In the genomic region with DNA sequence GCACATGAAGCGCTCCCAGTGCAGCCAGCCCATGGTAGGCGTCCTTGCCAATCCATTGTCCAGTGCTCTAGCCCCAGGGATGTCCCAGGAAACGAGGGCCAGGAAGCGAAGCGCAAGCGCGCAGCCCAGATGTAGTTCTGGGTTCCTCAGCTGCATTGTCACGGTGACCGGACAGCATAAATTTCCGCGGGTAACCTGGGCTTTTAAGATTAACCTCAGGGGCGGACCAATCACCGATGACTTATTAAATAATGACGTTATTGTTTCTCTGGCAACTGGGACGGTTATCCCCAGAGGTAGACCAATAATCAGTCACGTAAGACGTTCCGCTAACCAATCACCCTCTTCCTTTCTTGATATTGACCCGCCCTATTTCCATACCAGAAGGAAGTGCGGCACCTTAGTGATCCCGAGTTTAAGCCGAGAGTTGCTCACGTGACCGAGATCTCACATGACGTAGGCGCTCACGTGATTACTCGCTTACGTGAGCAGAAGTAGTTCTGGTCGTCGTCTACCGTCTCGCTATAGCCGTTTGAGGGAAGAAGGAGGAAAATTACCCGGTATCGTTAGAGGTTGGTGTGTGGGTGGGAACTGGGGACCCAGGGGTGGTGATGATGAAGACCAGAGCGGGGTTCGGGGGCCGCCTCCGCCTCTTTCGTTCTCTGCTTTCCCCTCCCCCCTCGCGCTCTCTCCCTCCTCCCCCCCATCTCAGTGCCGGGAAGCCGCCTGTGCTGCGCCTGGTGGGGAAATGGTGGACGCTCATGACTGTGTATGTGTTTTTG, we compare ENCODE assay signal across 8 cellular contexts. TPM values are rescaled to one million over a fixed set of nuclear protein-coding genes. Genes with fewer than 3 reads are reported as not detected.
DNase-seq lines count a peak whose midpoint lies in the region; ATAC-seq and TF ChIP-seq lines count a peak whose summit lies in the region.

Gene GLA, minus strand, starts transcription at position 178 of the 782 bp plus-strand sequence. Its CDS starts 22 bp downstream, at position 156.
Gene HNRNPH2, plus strand, starts transcription at position 475 of the 782 bp plus-strand sequence. CDS start 3,767 bp downstream, outside the sequence.

- H3K4me3 ChIP-seq in RWPE2 (ENCODE audit: severe bottlenecking) (peak within 1 kb of the TSS; percentile 51), fibroblast of mammary gland (ENCODE audit: control insufficient read depth, low read depth, low read length) (peak within 1 kb of the TSS; percentile 78)

- peaks cover 24% of the 10 kb centered on the region for H3K36me3 Mint-ChIP-seq in activated T-helper 2 cell treated with anti-CD3 and anti-CD28 coated beads, Interferon-gamma antibody, Interleukin-2, Interleukin-4, amounts not matched to agents 10 μg/mL and 5 μg/mL and 100 μg/mL, durations not matched to agents 14 hours and 24 hours and 36 hours (ENCODE audit: low read depth)
- H3K36me3 Mint-ChIP-seq in naive thymus-derived CD8-positive, alpha-beta T cell, result peaks cover 0 to 21% (median 0%) of the 10 kb centered on the region in 3 donors

- H3K4me1 Mint-ChIP-seq in activated T-helper 2 cell treated with anti-CD3 and anti-CD28 coated beads, Interferon-gamma antibody, Interleukin-2, Interleukin-4, amounts not matched to agents 10 μg/mL and 5 μg/mL and 100 μg/mL, durations not matched to agents 14 hours and 24 hours and 36 hours (ENCODE audit: low read depth), result peaks cover 16% of the 10 kb centered on the region
- peaks cover 14 to 40% (median 33%) of the 10 kb centered on the region in 4 donors for H3K4me1 Mint-ChIP-seq in naive thymus-derived CD8-positive, alpha-beta T cell

- H3K9me3 Mint-ChIP-seq in activated T-helper 2 cell treated with anti-CD3 and anti-CD28 coated beads, Interferon-gamma antibody, Interleukin-2, Interleukin-4, amounts not matched to agents 10 μg/mL and 5 μg/mL and 100 μg/mL, durations not matched to agents 14 hours and 24 hours and 36 hours, result no peaks in the 10 kb centered on the region
- no peaks in the 10 kb centered on the region for H3K9me3 Mint-ChIP-seq in naive thymus-derived CD8-positive, alpha-beta T cell

- POLR2A ChIA-PET in naive thymus-derived CD8-positive, alpha-beta T cell (lab: Charles Lee), result interaction anchor here (1.0 to 1.9 kb wide), 2 partner anchors 17 to 60 kb away, joined by 3 to 6 read pairs; partner anchors contain the start of genes RPL36A and TIMM8A

- H3K9me3 ChIP-seq in RWPE2 (ENCODE audit: severe bottlenecking), result no peaks in the 10 kb centered on the region

- DNase-seq in Daoy (ENCODE audit: low read depth) (peak; percentile 94), H4 (ENCODE audit: low spot score) (peak; percentile 99), LoVo (ENCODE audit: low spot score) (peak; percentile 87), RWPE2 (ENCODE audit: low spot score) (peak; percentile 84), fibroblast of mammary gland (ENCODE audit: low read depth) (peak; percentile 99)
- peak; percentile 85 for DNase-seq in activated T-helper 2 cell treated with anti-CD3 and anti-CD28 coated beads, Interferon-gamma antibody, Interleukin-2, Interleukin-4, amounts not matched to agents 10 μg/mL and 5 μg/mL and 100 μg/mL, durations not matched to agents 14 hours and 24 hours and 36 hours (ENCODE audit: low spot score)
- DNase-seq in naive thymus-derived CD8-positive, alpha-beta T cell, result peak; percentile 56 to 95 (median 88)
- peak; percentile 78 to 93 (median 88) for DNase-seq in stimulated activated naive CD4-positive, alpha-beta T cell (lab: John Stamatoyannopoulos, UW)

- TF ChIP-seq CTCF in RWPE2 (IDR thresholded peaks at IDR 0.05; ENCODE audit: poor library complexity, severe bottlenecking) (no peak), fibroblast of mammary gland (conservative IDR thresholded peaks at IDR 0.05; ENCODE audit: control insufficient read depth, insufficient read depth, low read depth, low read length) (no peak)

- H3K27me3 Mint-ChIP-seq in activated T-helper 2 cell treated with anti-CD3 and anti-CD28 coated beads, Interferon-gamma antibody, Interleukin-2, Interleukin-4, amounts not matched to agents 10 μg/mL and 5 μg/mL and 100 μg/mL, durations not matched to agents 14 hours and 24 hours and 36 hours (ENCODE audit: low read depth), result no peaks in the 10 kb centered on the region
- H3K27me3 Mint-ChIP-seq in naive thymus-derived CD8-positive, alpha-beta T cell, result no peaks in the 10 kb centered on the region

- H3K36me3 ChIP-seq in RWPE2 (ENCODE audit: low read depth), result peaks cover 8% of the 10 kb centered on the region

- peak within 1 kb of the TSS; percentile 99 for H3K4me3 Mint-ChIP-seq in activated T-helper 2 cell treated with anti-CD3 and anti-CD28 coated beads, Interferon-gamma antibody, Interleukin-2, Interleukin-4, amounts not matched to agents 10 μg/mL and 5 μg/mL and 100 μg/mL, durations not matched to agents 14 hours and 24 hours and 36 hours (ENCODE audit: low read depth)
- H3K4me3 Mint-ChIP-seq in naive thymus-derived CD8-positive, alpha-beta T cell, result peak within 1 kb of the TSS; percentile 90 to 99 (median 94)

- no peaks in the 10 kb centered on the region for H3K27me3 ChIP-seq in RWPE2 (ENCODE audit: insufficient read depth, poor library complexity, severe bottlenecking)

- H3K27ac Mint-ChIP-seq in activated T-helper 2 cell treated with anti-CD3 and anti-CD28 coated beads, Interferon-gamma antibody, Interleukin-2, Interleukin-4, amounts not matched to agents 10 μg/mL and 5 μg/mL and 100 μg/mL, durations not matched to agents 14 hours and 24 hours and 36 hours, result peak within 1 kb of the TSS; percentile 94
- peak within 1 kb of the TSS; percentile 97 to 100 (median 99) for H3K27ac Mint-ChIP-seq in naive thymus-derived CD8-positive, alpha-beta T cell

- intact Hi-C loops in activated T-helper 2 cell treated with anti-CD3 and anti-CD28 coated beads, Interferon-gamma antibody, Interleukin-2, Interleukin-4, amounts not matched to agents 10 μg/mL and 5 μg/mL and 100 μg/mL, durations not matched to agents 14 hours and 24 hours and 36 hours (cut with micrococcal nuclease), result loop anchor here (1.0 to 2.0 kb wide), 4 partner anchors 13 to 60 kb away; partner anchors contain the start of gene TIMM8A

- no peaks in the 10 kb centered on the region for H3K4me1 ChIP-seq in RWPE2 (ENCODE audit: insufficient read depth, poor library complexity, severe bottlenecking)

- ATAC-seq in RWPE2 (ENCODE audit: low read depth), result peak; percentile 88
- ATAC-seq in naive thymus-derived CD8-positive, alpha-beta T cell, result peak; percentile 89 to 90

- H3K27ac ChIP-seq in RWPE2 (ENCODE audit: poor library complexity, severe bottlenecking), result peak within 1 kb of the TSS; percentile 65

RNA-seq across cellular contexts. Expression of gene GLA, which starts in this region (rescaled TPM):
- total RNA-seq in Daoy (2014; rRNA removed; shearing (Covaris generic)), result 74.7 and 78.8 TPM in 2 replicates
- 192 and 209 TPM in 2 replicates for total RNA-seq in H4 (2014; rRNA removed; shearing (Covaris generic))
- total RNA-seq in activated T-helper 2 cell treated with anti-CD3 and anti-CD28 coated beads, Interferon-gamma antibody, Interleukin-2, Interleukin-4, amounts not matched to agents 10 μg/mL and 5 μg/mL and 100 μg/mL, durations not matched to agents 14 hours and 24 hours and 36 hours, result 82.9 and 89.1 TPM in 2 replicates
- total RNA-seq in naive thymus-derived CD8-positive, alpha-beta T cell, result 10 to 100 TPM; 16.9 to 17.9 TPM
- 10 to 100 TPM; 12.0 to 13.4 (median 13.0) TPM for polyA plus RNA-seq in naive thymus-derived CD8-positive, alpha-beta T cell

RNA-seq across cellular contexts. Expression of gene HNRNPH2, which starts in this region (rescaled TPM):
- total RNA-seq in Daoy (2014; rRNA removed; shearing (Covaris generic)), result 49.1 and 50.6 TPM in 2 replicates
- 64.1 and 82.3 TPM in 2 replicates for total RNA-seq in H4 (2014; rRNA removed; shearing (Covaris generic))
- 17.5 and 18.0 TPM in 2 replicates for total RNA-seq in activated T-helper 2 cell treated with anti-CD3 and anti-CD28 coated beads, Interferon-gamma antibody, Interleukin-2, Interleukin-4, amounts not matched to agents 10 μg/mL and 5 μg/mL and 100 μg/mL, durations not matched to agents 14 hours and 24 hours and 36 hours
- 10 to 100 TPM; 47.7 to 49.4 TPM for total RNA-seq in naive thymus-derived CD8-positive, alpha-beta T cell
- polyA plus RNA-seq in naive thymus-derived CD8-positive, alpha-beta T cell, result 10 to 100 TPM; 75.2 to 99.6 (median 86.0) TPM

Comparison
In these comparisons a context has a peak if more than half of its experiments do, and no peak if none do; other contexts are left out.
1. Peak in every context shown above with its lines: DNase-seq, ATAC-seq, H3K4me3 ChIP-seq and H3K27ac ChIP-seq.